ENCODE assay signal across 16 cellular contexts in the genomic region with DNA sequence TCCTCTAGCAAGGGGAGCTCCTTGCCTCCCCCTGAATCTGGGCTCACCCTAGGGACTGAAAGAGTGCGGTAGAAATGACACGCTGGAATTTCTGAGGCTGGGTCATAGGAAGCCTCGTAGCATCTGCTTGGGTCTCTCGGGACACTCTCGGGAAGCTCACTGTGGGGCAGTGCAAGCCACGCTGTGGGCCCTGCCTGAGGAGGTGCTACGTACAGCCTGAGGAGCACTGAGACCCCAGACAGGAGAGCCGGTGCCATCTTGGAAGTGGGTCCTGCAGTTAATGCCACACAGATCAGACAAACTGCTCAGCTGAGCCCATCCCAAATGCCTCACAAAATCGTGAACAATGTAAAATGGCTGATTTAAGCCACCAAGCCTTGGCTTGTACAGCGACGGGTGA. TPM values are rescaled to one million over a fixed set of nuclear protein-coding genes. Genes with fewer than 3 reads are reported as not detected.
DNase-seq lines count a peak whose midpoint lies in the region; ATAC-seq, FAIRE-seq and TF ChIP-seq lines count a peak whose summit lies in the region.
"Had no signal": no experiment of that assay in that cellular context is flagged by ENCODE, and none has a peak within 500 bp of the region (broad histone marks: within the 10 kb centered on the region; RNA-seq: fewer than 3 reads in every experiment).

No MANE protein-coding gene starts in this region.

- no peak for TF ChIP-seq POLR2A in HepG2 (IDR thresholded peaks at IDR 0.05; ENCODE audit: insufficient read depth in 1 of 2, low read depth in 2 of 2, low read length in 2 of 2)

- CTCF ChIA-PET in PC-9 (lab: Charles Lee) (no interaction called here), HepG2 (lab: Yijun Ruan, JAX; ENCODE audit: low intra/inter-chr PET ratio, low total read pairs) (no interaction called here)

- 93% methylated on average over 5 of the region's 11 CpGs for WGBS in HepG2 (ENCODE audit: low lambda C conversion rate)
- 89% methylated on average over 11 of the region's 11 CpGs for WGBS in right cardiac atrium

- H3K4me3 Mint-ChIP-seq in activated naive CD4-positive, alpha-beta T cell treated with anti-CD3 and anti-CD28 coated beads, Interleukin-2, amount 50 U/mL, for 24 hours, result peak overlapping the region; percentile 87
- peak overlapping the region; percentile 36 for H3K4me3 Mint-ChIP-seq in type B pancreatic cell

- H3K27me3 ChIP-seq in PC-9 (ENCODE audit: insufficient read depth, low read depth) (no peaks in the 10 kb centered on the region), HepG2 (ENCODE audit: control insufficient read depth in 1 of 2, insufficient read depth in 2 of 2, low read length in 2 of 2) (no peaks in the 10 kb centered on the region; a peak in 1 of 5 replicates), right cardiac atrium (ENCODE audit: control insufficient read depth, insufficient read depth) (no peaks in the 10 kb centered on the region)
- H3K27me3 ChIP-seq: foreskin keratinocyte had no signal

- TF ChIP-seq RAD21 in HepG2 (CRISPR knock-in tag; IDR thresholded peaks at IDR 0.05), result no peak

- in situ Hi-C loops in HepG2 (cut with HindIII; ENCODE audit: extremely low pct_ligation_motif_present, low pct_unique_long_range_greater_than_20kb), result no loop called here

- H2AFZ ChIP-seq in PC-9, result no peak overlapping the region
- no peak overlapping the region for H2AFZ ChIP-seq in HepG2 (ENCODE audit: low read length)

- no peak for FAIRE-seq in HepG2 (lab: Jason Lieb, UNC)
- FAIRE-seq: H54 had no signal

- peaks cover 20% of the 10 kb centered on the region for H3K36me3 ChIP-seq in PC-9 (ENCODE audit: low read depth)
- H3K36me3 ChIP-seq in HepG2 (replicated peaks in 1 of 2; ENCODE audit: control insufficient read depth in 1 of 2, insufficient read depth in 2 of 2, low read length in 2 of 2), result peaks cover 2 to 19% of the 10 kb centered on the region in 2 experiments; a peak in 3 of 5 replicates

- BruUV-seq in PC-9 (replicated peaks; lab: Mats Ljungman, UMichigan) (TSS peak; percentile 43), HepG2 (replicated peaks; lab: Mats Ljungman, UMichigan) (no TSS peak)

- POLR2A ChIA-PET in PC-9 (lab: Charles Lee; ENCODE audit: unreplicated experiment), result no interaction called here
- POLR2A ChIA-PET in HepG2 (lab: Yijun Ruan, JAX), result no interaction called here

- H3K27ac Mint-ChIP-seq in activated naive CD4-positive, alpha-beta T cell treated with anti-CD3 and anti-CD28 coated beads, Interleukin-2, amount 50 U/mL, for 24 hours, result no peak overlapping the region
- H3K27ac Mint-ChIP-seq in type B pancreatic cell, result no peak overlapping the region

- H3K79me2 ChIP-seq in PC-9 (ENCODE audit: low read depth) (peaks cover 52% of the 10 kb centered on the region), HepG2 (ENCODE audit: insufficient read depth, low read length) (peaks cover 35% of the 10 kb centered on the region)

- peaks cover 8% of the 10 kb centered on the region for H3K36me3 Mint-ChIP-seq in activated naive CD4-positive, alpha-beta T cell treated with anti-CD3 and anti-CD28 coated beads, Interleukin-2, amount 50 U/mL, for 24 hours
- peaks cover 1% of the 10 kb centered on the region for H3K36me3 Mint-ChIP-seq in type B pancreatic cell

- peak overlapping the region; percentile 70; the same call in 1 of the 2 replicates for H3K4me3 ChIP-seq in PC-9
- no peak overlapping the region for H3K4me3 ChIP-seq in HepG2 (replicated peaks in 1 of 3; ENCODE audit: insufficient read depth in 1 of 3, low read depth in 2 of 3, low read length in 3 of 3)
- H3K4me3 ChIP-seq in right cardiac atrium (ENCODE audit: low read length), result no peak overlapping the region

- TF ChIP-seq EP300 in HepG2 (IDR thresholded peaks at IDR 0.05; ENCODE audit: low read depth in 2 of 2, low read length in 2 of 2), result no peak
- TF ChIP-seq EP300 in HepG2 (CRISPR knock-in tag; IDR thresholded peaks at IDR 0.05; ENCODE audit: borderline replicate concordance), result no peak

- H4K20me1 ChIP-seq in PC-9 (ENCODE audit: insufficient read depth), result peaks cover 8% of the 10 kb centered on the region
- no peaks in the 10 kb centered on the region; the same call in 1 of the 2 replicates for H4K20me1 ChIP-seq in HepG2 (ENCODE audit: insufficient read depth, low read length)

- DNase-seq in activated naive CD4-positive, alpha-beta T cell treated with Interleukin-2 at 50 U/mL for 16 hours, result no peak
- DNase-seq in PC-9 (no peak), HepG2 (ENCODE audit: low spot score) (no peak), type B pancreatic cell (ENCODE audit: extremely low spot score, unreplicated experiment) (no peak), right cardiac atrium (no peak)
- DNase-seq: activated CD8-positive, alpha-beta memory T cell treated with anti-CD3 and anti-CD28 coated beads for 24 hours; effector CD8-positive, alpha-beta T cell; foreskin keratinocyte; mesendoderm; NCI-H345; stimulated activated CD4-positive, alpha-beta T cell treated with anti-CD3 and anti-CD28 coated beads, Interleukin-1b, Interleukin-23, amount 100 ng/mL, for 48 hours; T-helper 9 cell had no signal

- TF ChIP-seq CTCF in PC-9 (conservative IDR thresholded peaks at IDR 0.05) (no peak), HepG2 (CRISPR knock-in tag; IDR thresholded peaks at IDR 0.05) (no peak), type B pancreatic cell (conservative IDR thresholded peaks at IDR 0.05) (no peak)

- ATAC-seq in HepG2 (no peak), HG02571 (IDR thresholded peaks at IDR 0.05; ENCODE audit: unreplicated experiment) (no peak), right cardiac atrium (no peak), HG03378 (IDR thresholded peaks at IDR 0.05; ENCODE audit: unreplicated experiment) (no peak)
- ATAC-seq: foreskin keratinocyte had no signal

- H3K9ac ChIP-seq in HepG2 (ENCODE audit: insufficient read depth, low read depth, low read length), result no peak overlapping the region

- H3K9me3 Mint-ChIP-seq in activated naive CD4-positive, alpha-beta T cell treated with anti-CD3 and anti-CD28 coated beads, Interleukin-2, amount 50 U/mL, for 24 hours, result no peaks in the 10 kb centered on the region
- H3K9me3 Mint-ChIP-seq in type B pancreatic cell, result no peaks in the 10 kb centered on the region

- H3K27ac ChIP-seq in PC-9 (no peak overlapping the region), HepG2 (ENCODE audit: extremely low read length, insufficient read depth, low read length) (no peak overlapping the region), right cardiac atrium (ENCODE audit: low read length) (no peak overlapping the region)
- H3K27ac ChIP-seq: foreskin keratinocyte had no signal

- no peaks in the 10 kb centered on the region for H3K27me3 Mint-ChIP-seq in activated naive CD4-positive, alpha-beta T cell treated with anti-CD3 and anti-CD28 coated beads, Interleukin-2, amount 50 U/mL, for 24 hours
- no peaks in the 10 kb centered on the region for H3K27me3 Mint-ChIP-seq in type B pancreatic cell

- peaks cover 66% of the 10 kb centered on the region for H3K4me1 Mint-ChIP-seq in activated naive CD4-positive, alpha-beta T cell treated with anti-CD3 and anti-CD28 coated beads, Interleukin-2, amount 50 U/mL, for 24 hours
- H3K4me1 Mint-ChIP-seq in type B pancreatic cell (ENCODE audit: unreplicated experiment), result peaks cover 7% of the 10 kb centered on the region

- intact Hi-C loops in PC-9 (cut with micrococcal nuclease; ENCODE audit: unreplicated experiment) (no loop called here), HepG2 (cut with micrococcal nuclease; ENCODE audit: unreplicated experiment) (no loop called here), right cardiac atrium (cut with DNase I) (no loop called here)

- H3K9me3 ChIP-seq in PC-9 (ENCODE audit: insufficient read depth, low read depth) (no peaks in the 10 kb centered on the region), HepG2 (ENCODE audit: low read length) (no peaks in the 10 kb centered on the region), right cardiac atrium (ENCODE audit: control insufficient read depth, low read length) (no peaks in the 10 kb centered on the region)

- H3K4me1 ChIP-seq in PC-9 (replicated peaks; ENCODE audit: insufficient read depth), result peaks cover 15% of the 10 kb centered on the region
- peaks cover 42% of the 10 kb centered on the region for H3K4me1 ChIP-seq in HepG2 (ENCODE audit: insufficient read depth, low read length)
- peaks cover 2% of the 10 kb centered on the region for H3K4me1 ChIP-seq in right cardiac atrium (ENCODE audit: control insufficient read depth, insufficient read depth, low read length)
- H3K4me1 ChIP-seq: foreskin keratinocyte had no signal

- H3K9me2 ChIP-seq in PC-9 (ENCODE audit: insufficient read depth), result no peaks in the 10 kb centered on the region

- H3K4me2 ChIP-seq in PC-9 (peak overlapping the region; percentile 89), HepG2 (ENCODE audit: low read depth, low read length) (0 out of 2 replicates have a peak overlapping the region, but pooled peaks have one; percentile 24)

- H3F3A ChIP-seq in PC-9 (ENCODE audit: insufficient read depth, low read depth), result peaks cover 16% of the 10 kb centered on the region; the same call in 1 of the 2 replicates

RNA-seq across cellular contexts. Expression of a gene that starts 1.8 kb away (rescaled TPM):
- 143 and 145 TPM in 2 replicates for total RNA-seq in PC-9 (2021)
- 113 and 135 TPM in 2 replicates for total RNA-seq in HepG2 (2016; rRNA removed; fragmentation: Illumina TruSeq; extraction: Trizol)
- total RNA-seq in HepG2 (2016; cell fraction: cytosol; rRNA removed; fragmentation: Illumina TruSeq; extraction: Trizol; ENCODE audit: low read depth), result 108 and 113 TPM in 2 replicates
- total RNA-seq in HepG2 (2016; cell fraction: insoluble cytoplasmic fraction; rRNA removed; fragmentation: Illumina TruSeq; extraction: Trizol), result 108 and 154 TPM in 2 replicates
- total RNA-seq in HepG2 (2016; cell fraction: membrane; rRNA removed; fragmentation: Illumina TruSeq; extraction: Trizol), result 76.0 and 81.1 TPM in 2 replicates
- total RNA-seq in HepG2 (2016; cell fraction: nucleus; rRNA removed; fragmentation: Illumina TruSeq; extraction: Trizol), result 37.1 and 47.0 TPM in 2 replicates
- polyA plus RNA-seq in HepG2 (2011; rRNA removed), result 70.5 and 71.3 TPM in 2 replicates
- 65.9 and 74.3 TPM in 2 replicates for polyA plus RNA-seq in HepG2 (2011; cell fraction: cytosol; rRNA removed)
- polyA plus RNA-seq in HepG2 (2011; cell fraction: nucleus; rRNA removed), result 25.2 and 29.0 TPM in 2 replicates
- 59.1 and 65.6 TPM in 2 replicates for polyA plus RNA-seq in HepG2 (2012)
- polyA plus RNA-seq in HepG2 (2016; cell fraction: cytosol; fragmentation: Illumina TruSeq; extraction: Trizol; ENCODE audit: low read depth), result 88.2 and 98.8 TPM in 2 replicates
- 150 and 160 TPM in 2 replicates for polyA plus RNA-seq in HepG2 (2016; cell fraction: insoluble cytoplasmic fraction; fragmentation: Illumina TruSeq; extraction: Trizol; ENCODE audit: low read depth)
- polyA plus RNA-seq in HepG2 (2016; cell fraction: membrane; fragmentation: Illumina TruSeq; extraction: Trizol; ENCODE audit: low read depth), result 60.1 and 66.8 TPM in 2 replicates
- 65.9 and 77.9 TPM in 2 replicates for polyA plus RNA-seq in HepG2 (2016; cell fraction: nucleus; fragmentation: Illumina TruSeq; extraction: Trizol; ENCODE audit: insufficient read depth, low read depth)
- 30.3 and 163 TPM in 2 replicates for polyA minus RNA-seq in HepG2 (2011; rRNA and poly(A)+ RNA removed; ENCODE audit: low replicate concordance)
- polyA minus RNA-seq in HepG2 (2011; cell fraction: cytosol; rRNA and poly(A)+ RNA removed), result 21.5 and 22.2 TPM in 2 replicates
- 21.4 and 25.5 TPM in 2 replicates for polyA minus RNA-seq in HepG2 (2011; cell fraction: nucleus; rRNA and poly(A)+ RNA removed)
- total RNA-seq in type B pancreatic cell (ENCODE audit: low replicate concordance), result 53.5 and 62.1 TPM in 2 replicates
- total RNA-seq in right cardiac atrium, result 10 to 100 TPM; 40.8 to 51.3 (median 48.1) TPM
- 104 TPM for polyA plus RNA-seq in right cardiac atrium

RNA-seq across cellular contexts. Expression of a gene that starts 3.4 kb away (rescaled TPM):
- total RNA-seq in PC-9 (2021) (153 and 163 TPM in 2 replicates), HepG2 (2016; rRNA removed; fragmentation: Illumina TruSeq; extraction: Trizol) (50.4 and 63.7 TPM in 2 replicates), type B pancreatic cell (ENCODE audit: low replicate concordance) (33.8 and 37.7 TPM in 2 replicates), right cardiac atrium (10 to 100 TPM; 64.1 to 90.1 (median 76.8) TPM)
- 15.2 and 15.4 TPM in 2 replicates for total RNA-seq in HepG2 (2016; cell fraction: cytosol; rRNA removed; fragmentation: Illumina TruSeq; extraction: Trizol; ENCODE audit: low read depth)
- 53.0 and 63.5 TPM in 2 replicates for total RNA-seq in HepG2 (2016; cell fraction: insoluble cytoplasmic fraction; rRNA removed; fragmentation: Illumina TruSeq; extraction: Trizol)
- 25.8 and 27.4 TPM in 2 replicates for total RNA-seq in HepG2 (2016; cell fraction: membrane; rRNA removed; fragmentation: Illumina TruSeq; extraction: Trizol)
- 17.5 and 20.2 TPM in 2 replicates for total RNA-seq in HepG2 (2016; cell fraction: nucleus; rRNA removed; fragmentation: Illumina TruSeq; extraction: Trizol)
- polyA plus RNA-seq in HepG2 (2011; rRNA removed) (22.2 and 23.7 TPM in 2 replicates), right cardiac atrium (216 TPM)
- polyA plus RNA-seq in HepG2 (2011; cell fraction: cytosol; rRNA removed), result 72.6 and 97.8 TPM in 2 replicates
- 21.7 and 33.4 TPM in 2 replicates for polyA plus RNA-seq in HepG2 (2011; cell fraction: nucleus; rRNA removed)
- polyA plus RNA-seq in HepG2 (2012), result 46.4 and 50.3 TPM in 2 replicates
- 27.6 and 35.6 TPM in 2 replicates for polyA plus RNA-seq in HepG2 (2016; cell fraction: cytosol; fragmentation: Illumina TruSeq; extraction: Trizol; ENCODE audit: low read depth)
- polyA plus RNA-seq in HepG2 (2016; cell fraction: insoluble cytoplasmic fraction; fragmentation: Illumina TruSeq; extraction: Trizol; ENCODE audit: low read depth), result 110 and 131 TPM in 2 replicates
- polyA plus RNA-seq in HepG2 (2016; cell fraction: membrane; fragmentation: Illumina TruSeq; extraction: Trizol; ENCODE audit: low read depth), result 36.7 and 40.8 TPM in 2 replicates
- 54.4 and 56.6 TPM in 2 replicates for polyA plus RNA-seq in HepG2 (2016; cell fraction: nucleus; fragmentation: Illumina TruSeq; extraction: Trizol; ENCODE audit: insufficient read depth, low read depth)
- polyA minus RNA-seq in HepG2 (2011; rRNA and poly(A)+ RNA removed; ENCODE audit: low replicate concordance), result 9.7 and 41.7 TPM in 2 replicates
- polyA minus RNA-seq in HepG2 (2011; cell fraction: cytosol; rRNA and poly(A)+ RNA removed), result 11.4 and 22.6 TPM in 2 replicates
- polyA minus RNA-seq in HepG2 (2011; cell fraction: nucleus; rRNA and poly(A)+ RNA removed), result 8.5 and 11.5 TPM in 2 replicates
